In genomic region chr3:87200059-87200458, GRCh38 we compare ENCODE assay signal across 25 cellular contexts.
"Had no signal": no experiment of that assay in that cellular context is flagged by ENCODE, and none has a peak within 500 bp of the region (broad histone marks: within the 10 kb centered on the region; RNA-seq: fewer than 3 reads in every experiment).

No MANE protein-coding gene starts in this region.

- H3K27ac ChIP-seq: epithelial cell of prostate, esophagus squamous epithelium, left lung, prostate gland, sigmoid colon, thoracic aorta, upper lobe of left lung, vagina had no signal

- H3K36me3 ChIP-seq: esophagus squamous epithelium, left lung, prostate gland, sigmoid colon, thoracic aorta, upper lobe of left lung, vagina had no signal

- H3K4me1 ChIP-seq: left lung, prostate gland, sigmoid colon, upper lobe of left lung, vagina had no signal

- DNase-seq: activated CD4-positive, alpha-beta T cell treated with anti-CD3 and anti-CD28 coated beads for 36 hours; activated CD4-positive, CD25-positive, alpha-beta regulatory T cell; activated CD8-positive, alpha-beta memory T cell treated with anti-CD3 and anti-CD28 coated beads, Interleukin-2, amount 10 ng/mL, durations not matched to agents 7 days and 5 days; activated CD8-positive, alpha-beta T cell treated with anti-CD3 and anti-CD28 coated beads, Interleukin-2, amount 10 ng/mL, durations not matched to agents 7 days and 5 days; activated naive CD8-positive, alpha-beta T cell treated with anti-CD3 and anti-CD28 coated beads, Interleukin-2, amount 50 U/mL, for 24 hours; activated T-cell treated with anti-CD3 and anti-CD28 coated beads, Interleukin-2, amount 50 U/mL, for 48 hours; amygdala; central memory CD4-positive, alpha-beta T cell; esophagus squamous epithelium; foreskin melanocyte; left lung; mesendoderm; retina; sigmoid colon; small intestine; stimulated activated CD4-positive, alpha-beta T cell treated with anti-CD3 and anti-CD28 coated beads, Interleukin-4, amount 100 ng/mL, for 24 hours; upper lobe of left lung had no signal

- H3K4me3 ChIP-seq: esophagus squamous epithelium, left lung, lung, prostate gland, sigmoid colon, thoracic aorta, upper lobe of left lung, vagina had no signal

- ATAC-seq: activated CD4-positive, alpha-beta T cell treated with anti-CD3 and anti-CD28 coated beads for 36 hours; activated CD8-positive, alpha-beta memory T cell treated with anti-CD3 and anti-CD28 coated beads, Interleukin-2, amount 10 ng/mL, durations not matched to agents 7 days and 5 days; activated CD8-positive, alpha-beta T cell treated with anti-CD3 and anti-CD28 coated beads, Interleukin-2, amount 10 ng/mL, durations not matched to agents 7 days and 5 days; activated naive CD8-positive, alpha-beta T cell treated with anti-CD3 and anti-CD28 coated beads, Interleukin-2, amount 50 U/mL, for 24 hours; left lung; natural killer cell treated with Interleukin-12 subunit alpha and Interleukin-12 subunit beta and Interleukin-15 and Interleukin-18, amount 100 ng/mL, for 72 hours; stimulated activated effector memory CD8-positive, alpha-beta T cell treated with anti-CD3 and anti-CD28 coated beads, Interleukin-12 subunit alpha, Interleukin-12 subunit beta, amount 100 ng/mL, for 72 hours had no signal

- H3K27me3 ChIP-seq: esophagus squamous epithelium, left lung, sigmoid colon, upper lobe of left lung, vagina had no signal

- H3K9me3 ChIP-seq: prostate gland, upper lobe of left lung, vagina had no signal

- FAIRE-seq: islet of Langerhans, small intestine had no signal
